ENCODE assay signal across 8 cellular contexts in the genomic region with DNA sequence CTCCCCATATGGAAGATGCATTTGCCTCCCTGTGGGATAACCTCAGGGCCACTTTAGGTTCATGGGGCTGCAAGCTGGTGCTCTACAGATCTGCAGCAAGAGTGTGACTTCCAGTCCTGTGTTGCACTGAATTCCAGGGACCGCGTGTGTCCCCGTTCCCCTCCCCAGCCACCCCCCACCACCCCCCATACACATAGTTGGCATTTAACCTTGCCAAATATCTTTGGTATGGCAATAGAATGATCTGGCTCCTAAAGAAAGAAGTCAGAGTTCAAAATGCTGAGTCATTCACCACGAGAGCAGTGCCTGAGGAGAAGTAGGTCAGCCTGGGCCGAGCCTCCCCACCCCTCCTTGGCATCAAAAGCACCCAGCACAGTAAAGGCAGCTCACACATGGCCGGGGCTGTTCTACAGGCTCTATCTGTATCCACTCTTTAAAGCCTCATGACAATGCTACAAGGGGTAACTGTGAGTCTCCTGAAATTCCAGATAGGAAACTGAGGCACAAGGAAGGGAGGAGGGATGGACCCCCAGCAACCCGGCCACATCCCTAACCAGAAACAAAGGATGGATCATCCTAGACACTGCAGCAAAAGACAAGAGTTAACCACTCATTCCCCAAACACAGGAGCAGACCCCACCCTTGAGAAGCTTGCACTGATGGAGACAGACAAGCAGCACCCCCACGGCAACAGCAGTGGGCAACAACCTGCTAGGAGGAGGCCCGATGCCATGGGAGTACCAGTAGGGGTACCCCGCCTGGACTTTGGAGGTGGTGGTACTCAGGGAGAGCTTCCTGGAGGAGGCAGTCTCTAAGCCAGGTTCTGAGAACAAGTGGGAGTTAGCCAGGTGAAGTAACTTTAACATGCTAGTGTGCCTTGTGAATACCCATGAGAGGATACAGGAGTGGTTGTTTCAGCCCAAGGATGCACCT.
A peak's percentile ranks its signal among the peaks of the same experiment; 100 is the strongest.
DNase-seq lines count a peak whose midpoint lies in the region; ATAC-seq and TF ChIP-seq lines count a peak whose summit lies in the region.

No MANE protein-coding gene starts in this region.

- DNase-seq in G401 (ENCODE audit: low spot score) (peak; percentile 81), SK-MEL-5 (ENCODE audit: low read depth, low spot score) (peak; percentile 59), fibroblast of the conjunctiva (ENCODE audit: low read depth) (peak; percentile 73), renal cortical epithelial cell (ENCODE audit: low read depth) (peak; percentile 90), GM10266 (ENCODE audit: extremely low spot score) (no peak), kidney glomerular epithelial cell (lab: John Stamatoyannopoulos, UW) (no peak)
- no peak for DNase-seq in activated T-cell treated with anti-CD3 and anti-CD28 coated beads, Interleukin-2, amount 50 U/mL, for 72 hours

- no peaks in the 10 kb centered on the region for H3K4me1 Mint-ChIP-seq in activated T-cell treated with anti-CD3 and anti-CD28 coated beads, Interleukin-2, amount 50 U/mL, for 72 hours (ENCODE audit: low read depth)

- no peak overlapping the region for H3K27ac Mint-ChIP-seq in activated T-cell treated with anti-CD3 and anti-CD28 coated beads, Interleukin-2, amount 50 U/mL, for 72 hours

- no peaks in the 10 kb centered on the region for H3K9me3 Mint-ChIP-seq in activated T-cell treated with anti-CD3 and anti-CD28 coated beads, Interleukin-2, amount 50 U/mL, for 72 hours

- H3K4me3 Mint-ChIP-seq in activated T-cell treated with anti-CD3 and anti-CD28 coated beads, Interleukin-2, amount 50 U/mL, for 72 hours = no peak overlapping the region

- H3K27me3 Mint-ChIP-seq in activated T-cell treated with anti-CD3 and anti-CD28 coated beads, Interleukin-2, amount 50 U/mL, for 72 hours (ENCODE audit: low read depth) = peaks cover 13% of the 10 kb centered on the region

- no peaks in the 10 kb centered on the region for H3K36me3 Mint-ChIP-seq in activated T-cell treated with anti-CD3 and anti-CD28 coated beads, Interleukin-2, amount 50 U/mL, for 72 hours (ENCODE audit: insufficient read depth in 2 of 2)

- ATAC-seq in HG02588 (IDR thresholded peaks at IDR 0.05; ENCODE audit: unreplicated experiment) = no peak
- no peak for ATAC-seq in activated T-cell treated with anti-CD3 and anti-CD28 coated beads, Interleukin-2, amount 50 U/mL, for 72 hours (replicated peaks in 1 of 2)

- TF ChIP-seq CTCF in GM10266 (IDR thresholded peaks at IDR 0.05; ENCODE audit: control insufficient read depth, insufficient read depth, low read depth, missing control alignments) = no peak

- in situ Hi-C loops in G401 (cut with HindIII; ENCODE audit: low sequenced_read_pairs) (no loop called here), SK-MEL-5 (cut with HindIII; ENCODE audit: low pct_unique_long_range_greater_than_20kb, low sequenced_read_pairs) (no loop called here)

Comparison
In these comparisons a context has a peak if more than half of its experiments do, and no peak if none do; other contexts are left out.
1. DNase-seq: peak in G401 (single experiment), SK-MEL-5 (single experiment), fibroblast of the conjunctiva (single experiment) and renal cortical epithelial cell (single experiment); none in GM10266 (single experiment), kidney glomerular epithelial cell (single experiment) and activated T-cell treated with anti-CD3 and anti-CD28 coated beads, Interleukin-2, amount 50 U/mL, for 72 hours (0 of 2).